1 cellular context compared by ENCODE assay signal in genomic region chr7:106196460-106197021, GRCh38.
TF ChIP-seq lines count a peak whose summit lies in the region.

No MANE protein-coding gene starts in this region.

TF ChIP-seq in K562, 482 proteins besides CTCF, POLR2A, EP300 and RAD21 (continued from another document):
- TF ChIP-seq ZNF609 (CRISPR knock-in tag; IDR thresholded peaks at IDR 0.05; ENCODE audit: borderline replicate concordance) (no peak), ZBTB40 (IDR thresholded peaks at IDR 0.05) (no peak), ZBTB40 (CRISPR knock-in tag; IDR thresholded peaks at IDR 0.05) (no peak)
